ENCODE assay signal across 13 cellular contexts in the genomic region with DNA sequence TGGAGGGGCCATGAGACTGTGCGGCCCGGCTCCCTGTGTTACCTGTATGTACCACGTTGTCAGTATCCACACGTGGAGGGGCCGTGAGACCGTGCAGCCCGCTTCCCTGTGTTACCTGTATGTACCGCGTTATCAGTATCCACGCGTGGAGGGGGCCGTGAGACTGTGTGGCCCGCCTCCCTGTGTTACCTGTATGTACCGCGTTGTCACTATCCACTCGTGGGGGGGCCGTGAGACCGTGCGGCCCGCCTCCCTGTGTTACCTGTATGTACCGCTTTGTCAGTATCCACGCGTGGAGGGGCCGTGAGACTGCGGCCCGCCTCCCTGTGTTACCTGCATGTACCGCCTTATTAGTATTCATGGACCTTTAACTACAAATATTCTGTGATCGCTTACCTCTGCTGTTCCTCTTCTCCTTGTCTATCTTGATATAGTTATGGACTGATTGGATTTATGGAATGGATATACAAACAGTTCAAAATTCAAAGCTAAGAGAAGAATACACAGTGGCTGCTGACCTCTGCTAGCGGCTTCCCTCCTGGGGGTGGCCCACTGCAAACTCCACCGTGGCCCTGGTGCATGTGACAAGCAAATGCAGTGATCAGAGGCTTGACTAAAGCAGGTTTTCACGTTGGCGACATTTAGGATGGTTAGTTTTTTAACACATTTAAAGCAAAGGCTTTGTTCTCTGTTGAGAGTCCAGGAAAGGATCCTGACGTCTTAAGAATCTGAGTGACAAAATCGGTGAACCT.
"Had no signal": no experiment of that assay in that cellular context is flagged by ENCODE, and none has a peak within 500 bp of the region (broad histone marks: within the 10 kb centered on the region; RNA-seq: fewer than 3 reads in every experiment).

No MANE protein-coding gene starts in this region.

- H3K27me3 ChIP-seq: body of pancreas, esophagus muscularis mucosa, thyroid gland, uterus had no signal

- H3K27ac ChIP-seq: esophagus muscularis mucosa, lower lobe of right lung, thyroid gland, uterus had no signal

- H3K27ac Mint-ChIP-seq: activated naive CD4-positive, alpha-beta T cell treated with anti-CD3 and anti-CD28 coated beads, Interleukin-2, amount 50 U/mL, for 72 hours; activated T-cell treated with anti-CD3 and anti-CD28 coated beads, Interleukin-2, amount 50 U/mL, for 24 hours; stimulated activated effector memory CD8-positive, alpha-beta T cell treated with anti-CD3 and anti-CD28 coated beads, Interleukin-12 subunit alpha, Interleukin-12 subunit beta, amount 100 ng/mL, for 72 hours had no signal

- H3K4me3 Mint-ChIP-seq: activated T-cell treated with anti-CD3 and anti-CD28 coated beads, Interleukin-2, amount 50 U/mL, for 24 hours; naive B cell; stimulated activated effector memory CD8-positive, alpha-beta T cell treated with anti-CD3 and anti-CD28 coated beads, Interleukin-12 subunit alpha, Interleukin-12 subunit beta, amount 100 ng/mL, for 72 hours had no signal

- H3K36me3 Mint-ChIP-seq: activated naive CD4-positive, alpha-beta T cell treated with anti-CD3 and anti-CD28 coated beads, Interleukin-2, amount 50 U/mL, for 72 hours; naive B cell; stimulated activated effector memory CD8-positive, alpha-beta T cell treated with anti-CD3 and anti-CD28 coated beads, Interleukin-12 subunit alpha, Interleukin-12 subunit beta, amount 100 ng/mL, for 72 hours had no signal

- DNase-seq: activated CD4-positive, alpha-beta T cell treated with anti-CD3 and anti-CD28 coated beads, Interleukin-2, amount 50 U/mL, for 1 hour; activated effector memory CD4-positive, alpha-beta T cell treated with Interleukin-2 at 50 U/mL for 16 hours; activated T-cell treated with anti-CD3 and anti-CD28 coated beads, Interleukin-2, amount 50 U/mL, for 24 hours; amniotic stem cell; body of pancreas; naive B cell; small intestine; thyroid gland; uterus had no signal

- H3K9me3 ChIP-seq: body of pancreas, esophagus muscularis mucosa, lower lobe of right lung, thyroid gland, uterus had no signal

- H3K9me3 Mint-ChIP-seq: activated naive CD4-positive, alpha-beta T cell treated with anti-CD3 and anti-CD28 coated beads, Interleukin-2, amount 50 U/mL, for 72 hours; activated T-cell treated with anti-CD3 and anti-CD28 coated beads, Interleukin-2, amount 50 U/mL, for 24 hours; naive B cell; stimulated activated effector memory CD8-positive, alpha-beta T cell treated with anti-CD3 and anti-CD28 coated beads, Interleukin-12 subunit alpha, Interleukin-12 subunit beta, amount 100 ng/mL, for 72 hours had no signal

- ATAC-seq: activated naive CD4-positive, alpha-beta T cell treated with anti-CD3 and anti-CD28 coated beads, Interleukin-2, amount 50 U/mL, for 72 hours; body of pancreas; lower lobe of right lung; stimulated activated effector memory CD8-positive, alpha-beta T cell treated with anti-CD3 and anti-CD28 coated beads, Interleukin-12 subunit alpha, Interleukin-12 subunit beta, amount 100 ng/mL, for 72 hours had no signal

- H3K27me3 Mint-ChIP-seq: activated T-cell treated with anti-CD3 and anti-CD28 coated beads, Interleukin-2, amount 50 U/mL, for 24 hours; naive B cell had no signal

- H3K4me3 ChIP-seq: body of pancreas, esophagus muscularis mucosa, lower lobe of right lung, thyroid gland, uterus had no signal

- H3K36me3 ChIP-seq: esophagus muscularis mucosa, lower lobe of right lung, thyroid gland, uterus had no signal
